Comparison of ENCODE assay signal across 9 cellular contexts in genomic region chr20:54103067-54103761, GRCh38. TPM values are rescaled to one million over a fixed set of nuclear protein-coding genes. Genes with fewer than 3 reads are reported as not detected.
DNase-seq lines count a peak whose midpoint lies in the region; ATAC-seq and TF ChIP-seq lines count a peak whose summit lies in the region.
"Had no signal": no experiment of that assay in that cellular context is flagged by ENCODE, and none has a peak within 500 bp of the region (broad histone marks: within the 10 kb centered on the region; RNA-seq: fewer than 3 reads in every experiment).

No MANE protein-coding gene starts in this region.

- H3K4me1 Mint-ChIP-seq in activated naive CD4-positive, alpha-beta T cell treated with anti-CD3 and anti-CD28 coated beads, Interleukin-2, amount 10 ng/mL, durations not matched to agents 7 days and 5 days = peaks cover 2% of the 10 kb centered on the region

- CTCF ChIA-PET in activated naive CD4-positive, alpha-beta T cell treated with anti-CD3 and anti-CD28 coated beads, Interleukin-2, amount 10 ng/mL, durations not matched to agents 7 days and 5 days (lab: Charles Lee) = interaction anchor here (0.7 to 5.0 kb wide), 22 partner anchors 8 to 1736 kb away, joined by 3 to 74 read pairs (median 4); partner anchors contain the start of gene PFDN4

- H3K4me1 ChIP-seq in SJCRH30 (no peaks in the 10 kb centered on the region), heart right ventricle (peaks cover 0 to 3% (median 0%) of the 10 kb centered on the region in 9 donors), sigmoid colon (no peaks in the 10 kb centered on the region)

- no peaks in the 10 kb centered on the region for H3K9me3 Mint-ChIP-seq in activated naive CD4-positive, alpha-beta T cell treated with anti-CD3 and anti-CD28 coated beads, Interleukin-2, amount 10 ng/mL, durations not matched to agents 7 days and 5 days

- H3K36me3 ChIP-seq in SJCRH30 (no peaks in the 10 kb centered on the region), heart right ventricle (no peaks in the 10 kb centered on the region), sigmoid colon (no peaks in the 10 kb centered on the region)

- H3K27me3 Mint-ChIP-seq in activated naive CD4-positive, alpha-beta T cell treated with anti-CD3 and anti-CD28 coated beads, Interleukin-2, amount 10 ng/mL, durations not matched to agents 7 days and 5 days = peaks cover 22% of the 10 kb centered on the region

- H3K27ac ChIP-seq in SJCRH30 = no peak overlapping the region
- no peak overlapping the region for H3K27ac ChIP-seq in heart right ventricle
- H3K27ac ChIP-seq in sigmoid colon = no peak overlapping the region
- H3K27ac ChIP-seq: epithelial cell of prostate had no signal

- no peaks in the 10 kb centered on the region for H3K36me3 Mint-ChIP-seq in activated naive CD4-positive, alpha-beta T cell treated with anti-CD3 and anti-CD28 coated beads, Interleukin-2, amount 10 ng/mL, durations not matched to agents 7 days and 5 days

- H3K27me3 ChIP-seq in SJCRH30 (peaks cover 12% of the 10 kb centered on the region; the same call in 1 of the 2 replicates), heart right ventricle (peaks cover 0 to 21% (median 0%) of the 10 kb centered on the region in 7 donors), sigmoid colon (no peaks in the 10 kb centered on the region)

- no peak for TF ChIP-seq EP300 in sigmoid colon (IDR thresholded peaks at IDR 0.05)

- WGBS in heart right ventricle, 2 donors = 43 to 46% methylated on average over 11 of the region's 11 CpGs
- 27 to 38% methylated on average over 11 of the region's 11 CpGs for WGBS in sigmoid colon, 2 donors

- H3K9me3 ChIP-seq in SJCRH30 (replicated peaks) (no peaks in the 10 kb centered on the region), heart right ventricle (no peaks in the 10 kb centered on the region), sigmoid colon (no peaks in the 10 kb centered on the region)

- no peak overlapping the region for H3K4me3 Mint-ChIP-seq in activated naive CD4-positive, alpha-beta T cell treated with anti-CD3 and anti-CD28 coated beads, Interleukin-2, amount 10 ng/mL, durations not matched to agents 7 days and 5 days

- ATAC-seq in GM19452 (IDR thresholded peaks at IDR 0.05; ENCODE audit: unreplicated experiment) (peak; percentile 71), HG03571 (IDR thresholded peaks at IDR 0.05; ENCODE audit: unreplicated experiment) (peak; percentile 74), heart right ventricle (peak in 4 of 8 donors; percentile 51 to 59 (median 52))

- H3K4me3 ChIP-seq in SJCRH30 (no peak overlapping the region), heart right ventricle (no peak overlapping the region), sigmoid colon (no peak overlapping the region)

- intact Hi-C loops in heart right ventricle (cut with DNase I) = loop anchor here in 1 of 10 donors (5.0 kb wide), 1 partner anchor 544 kb away; no protein-coding TSS in a partner anchor
- intact Hi-C loops in sigmoid colon (cut with DNase I) = no loop called here

- no peak for TF ChIP-seq POLR2A in sigmoid colon (IDR thresholded peaks at IDR 0.05)

- H3K27ac Mint-ChIP-seq in activated naive CD4-positive, alpha-beta T cell treated with anti-CD3 and anti-CD28 coated beads, Interleukin-2, amount 10 ng/mL, durations not matched to agents 7 days and 5 days = no peak overlapping the region

- peak; percentile 34 to 89 (median 76) for TF ChIP-seq CTCF in heart right ventricle (IDR thresholded peaks at IDR 0.05)
- TF ChIP-seq CTCF in sigmoid colon (IDR thresholded peaks at IDR 0.05) = peak in 3 of 4 experiments; percentile 19 to 58 (median 54)

- DNase-seq in DMS114 treated with DMSO at 0.1 percent for 48 hours (lab: John Stamatoyannopoulos, UW; ENCODE audit: unreplicated experiment) = peak; percentile 24
- peak; percentile 76 to 82 for DNase-seq in SJCRH30
- DNase-seq in activated naive CD4-positive, alpha-beta T cell treated with anti-CD3 and anti-CD28 coated beads, Interleukin-2, amount 10 ng/mL, durations not matched to agents 7 days and 5 days = peak; percentile 84
- peak; percentile 55 to 68 for DNase-seq in heart right ventricle
- peak; percentile 74 for DNase-seq in sigmoid colon
- DNase-seq in GOT3 (lab: John Stamatoyannopoulos, UW) = no peak

RNA-seq across cellular contexts. Expression of gene BCAS1, which starts 32.8 kb away (rescaled TPM):
- 0.16 and 0.23 TPM in 2 replicates for total RNA-seq in SJCRH30 (2014; rRNA removed; shearing (Covaris generic))
- not detected for total RNA-seq in heart right ventricle
- polyA plus RNA-seq in heart right ventricle = under 1 TPM in 1 of 2 donors, not detected in 1; 0.03 TPM
- 1 to 10 TPM in 1 of 4 donors, under 1 TPM in 1, not detected in 2; 0.71 to 2.2 TPM for total RNA-seq in sigmoid colon
- polyA plus RNA-seq in sigmoid colon = 100 to 1,000 TPM in 2 of 3 donors, 10 to 100 TPM in 1; 35.4 to 198 (median 154) TPM
